39 cellular contexts compared by ENCODE assay signal in the genomic region with DNA sequence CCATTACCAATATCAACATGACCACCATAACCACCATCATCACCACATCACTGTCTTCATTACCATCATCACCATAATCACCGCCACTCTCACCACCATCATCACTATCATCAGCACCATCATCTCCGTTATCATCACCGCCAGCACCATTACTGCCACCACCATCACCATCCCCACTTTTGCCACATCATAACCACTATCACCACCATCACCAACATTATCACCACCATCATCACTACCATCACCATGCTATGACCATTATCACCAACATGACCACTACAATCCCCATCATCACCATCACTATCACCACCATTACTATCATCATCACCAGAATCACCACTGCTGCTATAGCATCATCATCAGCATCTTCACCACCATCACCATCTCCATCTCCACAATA. TPM values are rescaled to one million over a fixed set of nuclear protein-coding genes. Genes with fewer than 3 reads are reported as not detected.
"Had no signal": no experiment of that assay in that cellular context is flagged by ENCODE, and none has a peak within 500 bp of the region (broad histone marks: within the 10 kb centered on the region; RNA-seq: fewer than 3 reads in every experiment).

No MANE protein-coding gene starts in this region.

- H3K4me3 ChIP-seq: adrenal gland, body of pancreas, breast epithelium had no signal

- H3K27me3 ChIP-seq: adrenal gland, body of pancreas, brain microvascular endothelial cell, breast epithelium had no signal

- H3K4me1 ChIP-seq: adrenal gland, body of pancreas, breast epithelium had no signal

- H3K9me3 Mint-ChIP-seq: activated B cell treated with CpG ODN at 0.5 μM for 24 hours; activated CD4-positive, alpha-beta memory T cell treated with anti-CD3 and anti-CD28 coated beads for 36 hours; activated CD4-positive, alpha-beta T cell treated with anti-CD3 and anti-CD28 coated beads, Interleukin-2, amount 10 ng/mL, durations not matched to agents 24 days and 14 days; activated CD8-positive, alpha-beta T cell treated with anti-CD3 and anti-CD28 coated beads for 36 hours; activated naive CD4-positive, alpha-beta T cell treated with anti-CD3 and anti-CD28 coated beads, Interleukin-2, amount 10 ng/mL, durations not matched to agents 7 days and 5 days; activated naive CD4-positive, alpha-beta T cell treated with anti-CD3 and anti-CD28 coated beads, Interleukin-2, amount 50 U/mL, for 24 hours; activated naive CD8-positive, alpha-beta T cell treated with anti-CD3 and anti-CD28 coated beads, Interleukin-2, amount 10 ng/mL, durations not matched to agents 7 days and 5 days; activated T-cell treated with anti-CD3 and anti-CD28 coated beads, Interleukin-2, amount 50 U/mL, for 72 hours; activated T-helper 1 cell treated with anti-CD3 and anti-CD28 coated beads, Interleukin-12 subunit alpha, Interleukin-12 subunit beta, Interleukin-2, Interleukin-4 antibody, amounts not matched to agents 30 ng/mL and 10 ng/mL and 1 ng/mL, durations not matched to agents 14 hours and 24 hours and 36 hours; activated T-helper 17 cell treated with anti-CD3 and anti-CD28 coated beads, Interleukin-2, amount 50 U/mL, for 72 hours; T-helper 1 cell treated with Interleukin-12 subunit alpha and Interleukin-12 subunit beta and Interleukin-4 antibody, amounts not matched to agents 30 μg/mL and 1 μg/mL, for 36 hours; T-helper 2 cell treated with Interferon-gamma antibody and Interleukin-4, amounts not matched to agents 5 μg/mL and 100 μg/mL, for 36 hours had no signal

- H3K4me1 Mint-ChIP-seq: activated B cell treated with CpG ODN at 0.5 μM for 24 hours; activated CD4-positive, alpha-beta T cell treated with anti-CD3 and anti-CD28 coated beads, Interleukin-2, amount 10 ng/mL, durations not matched to agents 24 days and 14 days; activated naive CD4-positive, alpha-beta T cell treated with anti-CD3 and anti-CD28 coated beads, Interleukin-2, amount 10 ng/mL, durations not matched to agents 7 days and 5 days; activated naive CD4-positive, alpha-beta T cell treated with anti-CD3 and anti-CD28 coated beads, Interleukin-2, amount 50 U/mL, for 24 hours; activated naive CD8-positive, alpha-beta T cell treated with anti-CD3 and anti-CD28 coated beads, Interleukin-2, amount 10 ng/mL, durations not matched to agents 7 days and 5 days; activated T-helper 17 cell treated with anti-CD3 and anti-CD28 coated beads, Interleukin-2, amount 50 U/mL, for 72 hours had no signal

- H3K4me3 Mint-ChIP-seq: activated B cell treated with CpG ODN at 0.5 μM for 24 hours; activated CD4-positive, alpha-beta memory T cell treated with anti-CD3 and anti-CD28 coated beads for 36 hours; activated CD4-positive, alpha-beta T cell treated with anti-CD3 and anti-CD28 coated beads, Interleukin-2, amount 10 ng/mL, durations not matched to agents 24 days and 14 days; activated CD8-positive, alpha-beta T cell treated with anti-CD3 and anti-CD28 coated beads for 36 hours; activated naive CD4-positive, alpha-beta T cell treated with anti-CD3 and anti-CD28 coated beads, Interleukin-2, amount 10 ng/mL, durations not matched to agents 7 days and 5 days; activated naive CD4-positive, alpha-beta T cell treated with anti-CD3 and anti-CD28 coated beads, Interleukin-2, amount 50 U/mL, for 24 hours; activated naive CD8-positive, alpha-beta T cell; activated naive CD8-positive, alpha-beta T cell treated with anti-CD3 and anti-CD28 coated beads, Interleukin-2, amount 10 ng/mL, durations not matched to agents 7 days and 5 days; activated T-cell treated with anti-CD3 and anti-CD28 coated beads, Interleukin-2, amount 50 U/mL, for 4 hours; activated T-cell treated with anti-CD3 and anti-CD28 coated beads, Interleukin-2, amount 50 U/mL, for 72 hours; activated T-helper 1 cell treated with anti-CD3 and anti-CD28 coated beads, Interleukin-12 subunit alpha, Interleukin-12 subunit beta, Interleukin-2, Interleukin-4 antibody, amounts not matched to agents 30 ng/mL and 10 ng/mL and 1 ng/mL, durations not matched to agents 14 hours and 24 hours and 36 hours; activated T-helper 17 cell treated with anti-CD3 and anti-CD28 coated beads, Interleukin-2, amount 50 U/mL, for 72 hours; T-helper 1 cell treated with Interleukin-12 subunit alpha and Interleukin-12 subunit beta and Interleukin-4 antibody, amounts not matched to agents 30 μg/mL and 1 μg/mL, for 36 hours; T-helper 2 cell treated with Interferon-gamma antibody and Interleukin-4, amounts not matched to agents 5 μg/mL and 100 μg/mL, for 36 hours had no signal

- H3K36me3 Mint-ChIP-seq: activated CD4-positive, alpha-beta memory T cell treated with anti-CD3 and anti-CD28 coated beads for 36 hours; activated naive CD4-positive, alpha-beta T cell treated with anti-CD3 and anti-CD28 coated beads, Interleukin-2, amount 10 ng/mL, durations not matched to agents 7 days and 5 days; activated naive CD4-positive, alpha-beta T cell treated with anti-CD3 and anti-CD28 coated beads, Interleukin-2, amount 50 U/mL, for 24 hours; activated naive CD8-positive, alpha-beta T cell; activated naive CD8-positive, alpha-beta T cell treated with anti-CD3 and anti-CD28 coated beads, Interleukin-2, amount 10 ng/mL, durations not matched to agents 7 days and 5 days had no signal

- DNase-seq: activated B cell treated with CpG ODN at 0.5 μM for 24 hours; activated CD4-positive, alpha-beta memory T cell treated with anti-CD3 and anti-CD28 coated beads for 36 hours; activated CD4-positive, alpha-beta T cell treated with anti-CD3 and anti-CD28 coated beads for 4 hours; activated CD4-positive, alpha-beta T cell treated with anti-CD3 and anti-CD28 coated beads, Interleukin-2, amount 10 ng/mL, durations not matched to agents 24 days and 14 days; activated CD4-positive, alpha-beta T cell treated with anti-CD3 and anti-CD28 coated beads, Interleukin-2, amount 50 U/mL, for 1 hour; activated CD4-positive, alpha-beta T cell treated with anti-CD3 and anti-CD28 coated beads, Interleukin-2, amount 50 U/mL, for 4 hours; activated CD4-positive, CD25-positive, alpha-beta regulatory T cell treated with anti-CD3 and anti-CD28 coated beads, Interleukin-2, amount 50 U/mL, for 72 hours; activated CD8-positive, alpha-beta memory T cell treated with anti-CD3 and anti-CD28 coated beads, Interleukin-2, amount 50 U/mL, for 4 hours; activated CD8-positive, alpha-beta T cell treated with anti-CD3 and anti-CD28 coated beads for 36 hours; activated gamma-delta T cell; activated naive CD4-positive, alpha-beta T cell treated with anti-CD3 and anti-CD28 coated beads, Interleukin-2, amount 10 ng/mL, durations not matched to agents 7 days and 5 days; activated naive CD4-positive, alpha-beta T cell treated with Interleukin-2 at 50 U/mL for 16 hours; activated naive CD8-positive, alpha-beta T cell treated with anti-CD3 and anti-CD28 coated beads, Interleukin-2, amount 10 ng/mL, durations not matched to agents 7 days and 5 days; activated T-cell treated with anti-CD3 and anti-CD28 coated beads for 4 hours; activated T-cell treated with anti-CD3 and anti-CD28 coated beads, Interleukin-2, amount 50 U/mL, for 1 hour; activated T-cell treated with anti-CD3 and anti-CD28 coated beads, Interleukin-2, amount 50 U/mL, for 4 hours; activated T-cell treated with anti-CD3 and anti-CD28 coated beads, Interleukin-2, amount 50 U/mL, for 72 hours; adrenal gland; amniotic stem cell; aorta; body of pancreas; brain microvascular endothelial cell; central memory CD4-positive, alpha-beta T cell; T-helper 1 cell; T-helper 2 cell; T-helper 9 cell had no signal

- FAIRE-seq: astrocyte, TTC549 had no signal

- H3K27me3 Mint-ChIP-seq: activated B cell treated with CpG ODN at 0.5 μM for 24 hours; activated CD4-positive, alpha-beta T cell treated with anti-CD3 and anti-CD28 coated beads, Interleukin-2, amount 10 ng/mL, durations not matched to agents 24 days and 14 days; activated naive CD4-positive, alpha-beta T cell treated with anti-CD3 and anti-CD28 coated beads, Interleukin-2, amount 10 ng/mL, durations not matched to agents 7 days and 5 days; activated T-helper 17 cell treated with anti-CD3 and anti-CD28 coated beads, Interleukin-2, amount 50 U/mL, for 72 hours had no signal

- H3K9me3 ChIP-seq: adrenal gland, body of pancreas, breast epithelium had no signal

- H3K27ac Mint-ChIP-seq: activated B cell treated with CpG ODN at 0.5 μM for 24 hours; activated CD4-positive, alpha-beta memory T cell treated with anti-CD3 and anti-CD28 coated beads for 36 hours; activated CD4-positive, alpha-beta T cell treated with anti-CD3 and anti-CD28 coated beads, Interleukin-2, amount 10 ng/mL, durations not matched to agents 24 days and 14 days; activated CD8-positive, alpha-beta T cell treated with anti-CD3 and anti-CD28 coated beads for 36 hours; activated naive CD4-positive, alpha-beta T cell treated with anti-CD3 and anti-CD28 coated beads, Interleukin-2, amount 10 ng/mL, durations not matched to agents 7 days and 5 days; activated naive CD4-positive, alpha-beta T cell treated with anti-CD3 and anti-CD28 coated beads, Interleukin-2, amount 50 U/mL, for 24 hours; activated naive CD8-positive, alpha-beta T cell; activated naive CD8-positive, alpha-beta T cell treated with anti-CD3 and anti-CD28 coated beads, Interleukin-2, amount 10 ng/mL, durations not matched to agents 7 days and 5 days; activated T-cell treated with anti-CD3 and anti-CD28 coated beads, Interleukin-2, amount 50 U/mL, for 72 hours; activated T-helper 1 cell treated with anti-CD3 and anti-CD28 coated beads, Interleukin-12 subunit alpha, Interleukin-12 subunit beta, Interleukin-2, Interleukin-4 antibody, amounts not matched to agents 30 ng/mL and 10 ng/mL and 1 ng/mL, durations not matched to agents 14 hours and 24 hours and 36 hours; activated T-helper 17 cell treated with anti-CD3 and anti-CD28 coated beads, Interleukin-2, amount 50 U/mL, for 72 hours; T-helper 1 cell treated with Interleukin-12 subunit alpha and Interleukin-12 subunit beta and Interleukin-4 antibody, amounts not matched to agents 30 μg/mL and 1 μg/mL, for 36 hours; T-helper 2 cell treated with Interferon-gamma antibody and Interleukin-4, amounts not matched to agents 5 μg/mL and 100 μg/mL, for 36 hours had no signal

- H3K27ac ChIP-seq: adrenal gland, body of pancreas, brain microvascular endothelial cell, breast epithelium, VCaP had no signal

- H3K36me3 ChIP-seq: adrenal gland, brain microvascular endothelial cell, breast epithelium had no signal

- ATAC-seq: activated CD8-positive, alpha-beta T cell treated with anti-CD3 and anti-CD28 coated beads for 36 hours; activated T-cell treated with anti-CD3 and anti-CD28 coated beads, Interleukin-2, amount 50 U/mL, for 4 hours; activated T-cell treated with anti-CD3 and anti-CD28 coated beads, Interleukin-2, amount 50 U/mL, for 72 hours; activated T-helper 17 cell treated with anti-CD3 and anti-CD28 coated beads, Interleukin-2, amount 50 U/mL, for 72 hours; body of pancreas had no signal

RNA-seq across cellular contexts. Expression of a gene that starts 25.7 kb away (rescaled TPM):
- total RNA-seq: activated B cell treated with CpG ODN at 0.5 μM for 24 hours; activated CD4-positive, alpha-beta memory T cell treated with anti-CD3 and anti-CD28 coated beads for 36 hours; activated CD4-positive, alpha-beta T cell treated with anti-CD3 and anti-CD28 coated beads, Interleukin-2, amount 10 ng/mL, durations not matched to agents 24 days and 14 days; activated CD8-positive, alpha-beta memory T cell treated with anti-CD3 and anti-CD28 coated beads for 36 hours; activated CD8-positive, alpha-beta T cell treated with anti-CD3 and anti-CD28 coated beads for 36 hours; activated naive CD8-positive, alpha-beta T cell treated with anti-CD3 and anti-CD28 coated beads, Interleukin-2, amount 10 ng/mL, durations not matched to agents 7 days and 5 days; activated T-cell treated with anti-CD3 and anti-CD28 coated beads, Interleukin-2, amount 50 U/mL, for 4 hours; activated T-cell treated with anti-CD3 and anti-CD28 coated beads, Interleukin-2, amount 50 U/mL, for 72 hours; activated T-helper 1 cell treated with anti-CD3 and anti-CD28 coated beads, Interleukin-12 subunit alpha, Interleukin-12 subunit beta, Interleukin-2, Interleukin-4 antibody, amounts not matched to agents 30 ng/mL and 10 ng/mL and 1 ng/mL, durations not matched to agents 14 hours and 24 hours and 36 hours; activated T-helper 17 cell treated with anti-CD3 and anti-CD28 coated beads, Interleukin-2, amount 50 U/mL, for 72 hours; body of pancreas; breast epithelium; cardiac septum; chondrocyte had no signal
- polyA plus RNA-seq: aorta had no signal

RNA-seq across cellular contexts. Expression of a gene that starts 50.1 kb away (rescaled TPM):
- total RNA-seq: activated B cell treated with CpG ODN at 0.5 μM for 24 hours; activated CD4-positive, alpha-beta memory T cell treated with anti-CD3 and anti-CD28 coated beads for 36 hours; activated CD4-positive, alpha-beta T cell treated with anti-CD3 and anti-CD28 coated beads, Interleukin-2, amount 10 ng/mL, durations not matched to agents 24 days and 14 days; activated CD8-positive, alpha-beta memory T cell treated with anti-CD3 and anti-CD28 coated beads for 36 hours; activated CD8-positive, alpha-beta T cell treated with anti-CD3 and anti-CD28 coated beads for 36 hours; activated naive CD8-positive, alpha-beta T cell treated with anti-CD3 and anti-CD28 coated beads, Interleukin-2, amount 10 ng/mL, durations not matched to agents 7 days and 5 days; activated T-cell treated with anti-CD3 and anti-CD28 coated beads, Interleukin-2, amount 50 U/mL, for 4 hours; activated T-cell treated with anti-CD3 and anti-CD28 coated beads, Interleukin-2, amount 50 U/mL, for 72 hours; activated T-helper 1 cell treated with anti-CD3 and anti-CD28 coated beads, Interleukin-12 subunit alpha, Interleukin-12 subunit beta, Interleukin-2, Interleukin-4 antibody, amounts not matched to agents 30 ng/mL and 10 ng/mL and 1 ng/mL, durations not matched to agents 14 hours and 24 hours and 36 hours; activated T-helper 17 cell treated with anti-CD3 and anti-CD28 coated beads, Interleukin-2, amount 50 U/mL, for 72 hours; astrocyte; body of pancreas; breast epithelium; cardiac septum; chondrocyte had no signal
- polyA plus RNA-seq: aorta had no signal
